In the genomic region with DNA sequence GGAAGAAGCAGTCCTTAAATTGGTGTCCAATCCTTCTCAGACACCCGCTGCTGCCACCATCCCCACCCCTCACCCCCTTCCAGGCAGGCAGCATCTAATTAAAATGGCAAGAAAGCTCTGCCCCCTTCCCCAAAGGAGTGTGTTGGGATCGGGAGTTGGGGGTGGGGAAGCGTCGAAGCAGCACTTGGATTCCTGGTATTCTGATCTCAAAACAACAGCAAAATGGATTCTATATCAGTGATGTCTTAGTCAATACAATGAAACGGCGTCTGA, we compare ENCODE assay signal across 9 cellular contexts. TPM values are rescaled to one million over a fixed set of nuclear protein-coding genes. Genes with fewer than 3 reads are reported as not detected.
A peak's percentile ranks its signal among the peaks of the same experiment; 100 is the strongest.
DNase-seq lines count a peak whose midpoint lies in the region; ATAC-seq lines count a peak whose summit lies in the region.
"Had no signal": no experiment of that assay in that cellular context is flagged by ENCODE, and none has a peak within 500 bp of the region (broad histone marks: within the 10 kb centered on the region; RNA-seq: fewer than 3 reads in every experiment).

No MANE protein-coding gene starts in this region.

- H3K27me3 ChIP-seq in iPS-20b (ENCODE audit: insufficient read depth, low read length), result peaks cover 35% of the 10 kb centered on the region

- H3K27ac ChIP-seq in iPS-20b (ENCODE audit: low read length), result peak overlapping the region; percentile 5
- H3K27ac ChIP-seq: KMS-11 had no signal

- no peaks in the 10 kb centered on the region for H3K36me3 ChIP-seq in iPS-20b (ENCODE audit: insufficient read depth, low read depth, low read length)

- H3K27ac Mint-ChIP-seq in activated naive CD4-positive, alpha-beta T cell treated with anti-CD3 and anti-CD28 coated beads, Interleukin-2, amount 50 U/mL, for 72 hours, result peak overlapping the region; percentile 84 to 93
- H3K27ac Mint-ChIP-seq in stimulated activated naive B cell treated with anti-CD40 and anti-IgM and Interleukin-4, amounts not matched to agents 10 μg/mL and 1 μg/mL and 100 μg/mL, for 72 hours, result peak overlapping the region; percentile 84

- H3K27me3 Mint-ChIP-seq in stimulated activated naive B cell treated with anti-CD40 and anti-IgM and Interleukin-4, amounts not matched to agents 10 μg/mL and 1 μg/mL and 100 μg/mL, for 72 hours, result peaks cover 21 to 26% of the 10 kb centered on the region in 2 donors

- peaks cover 42% of the 10 kb centered on the region for H3K4me1 ChIP-seq in iPS-20b (ENCODE audit: insufficient read depth, low read length)

- peak overlapping the region; percentile 85; the same call in 1 of the 2 replicates for H3K9ac ChIP-seq in iPS-20b (ENCODE audit: low read depth, low read length)
- H3K9ac ChIP-seq: KMS-11 had no signal

- ATAC-seq in activated naive CD4-positive, alpha-beta T cell treated with anti-CD3 and anti-CD28 coated beads, Interleukin-2, amount 50 U/mL, for 72 hours, result no peak
- no peak for ATAC-seq in stimulated activated naive B cell treated with anti-CD40 and anti-IgM and Interleukin-4, amounts not matched to agents 10 μg/mL and 1 μg/mL and 100 μg/mL, for 72 hours (replicated peaks)
- ATAC-seq in GM21786 (IDR thresholded peaks at IDR 0.05; ENCODE audit: unreplicated experiment), result no peak

- peak overlapping the region; percentile 94 to 96 for H3K4me3 Mint-ChIP-seq in stimulated activated naive B cell treated with anti-CD40 and anti-IgM and Interleukin-4, amounts not matched to agents 10 μg/mL and 1 μg/mL and 100 μg/mL, for 72 hours

- DNase-seq in NCI-H510A treated with DMSO at 0.1 percent for 48 hours (lab: John Stamatoyannopoulos, UW) (peak; percentile 42), NCI-H510A (lab: John Stamatoyannopoulos, UW) (no peak), NOMO-1 treated with dmso at 0.1 percent for 144 hours (lab: John Stamatoyannopoulos, UW; ENCODE audit: unreplicated experiment) (no peak), cerebellum (ENCODE audit: low spot score) (no peak)
- DNase-seq in activated naive CD4-positive, alpha-beta T cell treated with anti-CD3 and anti-CD28 coated beads, Interleukin-2, amount 50 U/mL, for 72 hours (ENCODE audit: low spot score in 2 of 2), result no peak
- DNase-seq in stimulated activated naive B cell treated with anti-CD40 and anti-IgM and Interleukin-4, amounts not matched to agents 10 μg/mL and 1 μg/mL and 100 μg/mL, for 72 hours, result no peak

- H3K9me3 ChIP-seq in iPS-20b (ENCODE audit: insufficient read depth, low read depth, low read length), result no peaks in the 10 kb centered on the region

- H3K36me3 Mint-ChIP-seq in activated naive CD4-positive, alpha-beta T cell treated with anti-CD3 and anti-CD28 coated beads, Interleukin-2, amount 50 U/mL, for 72 hours, result peaks cover 12 to 15% of the 10 kb centered on the region in 2 donors
- H3K36me3 Mint-ChIP-seq in stimulated activated naive B cell treated with anti-CD40 and anti-IgM and Interleukin-4, amounts not matched to agents 10 μg/mL and 1 μg/mL and 100 μg/mL, for 72 hours, result no peaks in the 10 kb centered on the region

- peak overlapping the region; percentile 84 for H3K4me3 ChIP-seq in iPS-20b (ENCODE audit: low read length)

- peaks cover 24 to 45% of the 10 kb centered on the region in 2 donors for H3K4me1 Mint-ChIP-seq in stimulated activated naive B cell treated with anti-CD40 and anti-IgM and Interleukin-4, amounts not matched to agents 10 μg/mL and 1 μg/mL and 100 μg/mL, for 72 hours

- no peaks in the 10 kb centered on the region for H3K9me3 Mint-ChIP-seq in activated naive CD4-positive, alpha-beta T cell treated with anti-CD3 and anti-CD28 coated beads, Interleukin-2, amount 50 U/mL, for 72 hours
- no peaks in the 10 kb centered on the region for H3K9me3 Mint-ChIP-seq in stimulated activated naive B cell treated with anti-CD40 and anti-IgM and Interleukin-4, amounts not matched to agents 10 μg/mL and 1 μg/mL and 100 μg/mL, for 72 hours

RNA-seq across cellular contexts. Expression of a gene that starts 1.4 kb away (rescaled TPM):
- total RNA-seq in activated naive CD4-positive, alpha-beta T cell treated with anti-CD3 and anti-CD28 coated beads, Interleukin-2, amount 50 U/mL, for 72 hours, result 10 to 100 TPM; 31.7 to 37.9 TPM
- 74.9 TPM for total RNA-seq in cerebellum
